ENCODE assay signal across 10 cellular contexts in genomic region chr4:24795666-24796381, GRCh38. TPM values are rescaled to one million over a fixed set of nuclear protein-coding genes. Genes with fewer than 3 reads are reported as not detected.
A peak's percentile ranks its signal among the peaks of the same experiment; 100 is the strongest.
DNase-seq lines count a peak whose midpoint lies in the region; ATAC-seq, FAIRE-seq and TF ChIP-seq lines count a peak whose summit lies in the region.
"Had no signal": no experiment of that assay in that cellular context is flagged by ENCODE, and none has a peak within 500 bp of the region (broad histone marks: within the 10 kb centered on the region; RNA-seq: fewer than 3 reads in every experiment).

No MANE protein-coding gene starts in this region.

- peak overlapping the region; percentile 39 for H3K4me3 ChIP-seq in AG04449 (ENCODE audit: low read depth, low read length)
- H3K4me3 ChIP-seq in astrocyte (ENCODE audit: insufficient read depth, low read depth, low read length), result peak overlapping the region; percentile 21
- H3K4me3 ChIP-seq in pancreas, result peak overlapping the region in 3 of 4 donors; percentile 9 to 37 (median 31)

- peaks cover 23% of the 10 kb centered on the region for H3K27me3 Mint-ChIP-seq in astrocyte (ENCODE audit: low read depth, unreplicated experiment)

- H3K9me3 Mint-ChIP-seq in astrocyte (ENCODE audit: unreplicated experiment), result peaks cover 6% of the 10 kb centered on the region

- TF ChIP-seq CTCF in AG04449 (IDR thresholded peaks at IDR 0.05; ENCODE audit: insufficient read depth, low read length, missing control alignments) (no peak), astrocyte (IDR thresholded peaks at IDR 0.05; ENCODE audit: insufficient read depth, low read depth, low read length) (no peak), pancreas (IDR thresholded peaks at IDR 0.05) (no peak)

- H3K9me3 ChIP-seq in astrocyte (ENCODE audit: insufficient read depth, low read depth, low read length) (no peaks in the 10 kb centered on the region), pancreas (no peaks in the 10 kb centered on the region)

- H3K9ac ChIP-seq in astrocyte (ENCODE audit: low read length), result peak overlapping the region; percentile 65

- peaks cover 3% of the 10 kb centered on the region for H3K36me3 Mint-ChIP-seq in astrocyte (ENCODE audit: low read depth, unreplicated experiment)

- CTCF ChIA-PET in AG04449 (lab: Yijun Ruan, JAX), result interaction anchor here (1.0 to 1.3 kb wide), 2 partner anchors 28 to 307 kb away, joined by 3 to 5 read pairs; no protein-coding TSS in a partner anchor

- FAIRE-seq in astrocyte (lab: Jason Lieb, UNC), result no peak
- no peak for FAIRE-seq in pancreas (lab: Jason Lieb, UNC)

- no peaks in the 10 kb centered on the region for H4K20me1 ChIP-seq in astrocyte (ENCODE audit: insufficient read depth, low read length)

- peaks cover 21% of the 10 kb centered on the region for H3K4me1 Mint-ChIP-seq in astrocyte (ENCODE audit: low read depth, unreplicated experiment)

- H3K4me1 ChIP-seq in astrocyte (ENCODE audit: insufficient read depth, low read length) (peaks cover 19% of the 10 kb centered on the region), pancreas (peaks cover 0 to 6% (median 0%) of the 10 kb centered on the region in 3 donors)

- DNase-seq in AG04449 (ENCODE audit: low read depth, low spot score) (no peak), astrocyte (ENCODE audit: low read depth) (no peak), left ventricle myocardium superior (peak; percentile 28), pancreas (no peak), EL (no peak), nucleus accumbens (lab: John Stamatoyannopoulos, UW) (no peak), NCI-H2081 (lab: John Stamatoyannopoulos, UW) (no peak), NCI-H526 treated with DMSO at 0.1 percent for 48 hours (lab: John Stamatoyannopoulos, UW) (no peak)
- DNase-seq: cortex of kidney, NCI-H1694 had no signal

- peak overlapping the region; percentile 77 for H2AFZ ChIP-seq in astrocyte (ENCODE audit: low read depth, low read length)

- POLR2A ChIA-PET in AG04449 (lab: Yijun Ruan, JAX), result no interaction called here

- peak overlapping the region; percentile 76 for H3K4me2 ChIP-seq in astrocyte (ENCODE audit: low read length)

- peak overlapping the region; percentile 24 for H3K27ac ChIP-seq in astrocyte (ENCODE audit: low read depth, low read length)
- H3K27ac ChIP-seq in pancreas, result peak overlapping the region; percentile 58 to 78 (median 62)

- H3K36me3 ChIP-seq in astrocyte (ENCODE audit: insufficient read depth, low read length) (no peaks in the 10 kb centered on the region), pancreas (no peaks in the 10 kb centered on the region)

- peaks cover 22% of the 10 kb centered on the region for H3K27me3 ChIP-seq in astrocyte (ENCODE audit: insufficient read depth, low read length)
- H3K27me3 ChIP-seq in pancreas, result no peaks in the 10 kb centered on the region

- intact Hi-C loops in left ventricle myocardium superior (cut with micrococcal nuclease), result no loop called here
- intact Hi-C loops in pancreas (cut with DNase I), result no loop called here

- peak; percentile 44 for ATAC-seq in left ventricle myocardium superior
- peak; percentile 5 to 32 (median 19) for ATAC-seq in pancreas

- H3K79me2 ChIP-seq in astrocyte (ENCODE audit: insufficient read depth, low read length), result no peaks in the 10 kb centered on the region

- peak overlapping the region; percentile 73 for H3K4me3 Mint-ChIP-seq in astrocyte (ENCODE audit: unreplicated experiment)

- H3K27ac Mint-ChIP-seq in astrocyte (ENCODE audit: unreplicated experiment), result no peak overlapping the region

- 19% methylated on average over 9 of the region's 9 CpGs for WGBS in pancreas, 2 donors

RNA-seq across cellular contexts. Expression of gene SOD3, which starts 0.5 kb away (rescaled TPM):
- total RNA-seq in astrocyte, result 8.6 and 12.0 TPM in 2 replicates
- total RNA-seq in left ventricle myocardium superior, result 69.8 TPM
- 10 to 100 TPM; 31.2 to 43.9 (median 37.6) TPM for total RNA-seq in pancreas
- polyA plus RNA-seq in pancreas, result 10 to 100 TPM; 21.2 to 38.6 TPM
